In genomic region chr3:23356923-23357322, GRCh38 we compare ENCODE assay signal across 9 cellular contexts.
"Had no signal": no experiment of that assay in that cellular context is flagged by ENCODE, and none has a peak within 500 bp of the region (broad histone marks: within the 10 kb centered on the region; RNA-seq: fewer than 3 reads in every experiment).

No MANE protein-coding gene starts in this region.

- H3K9me3 Mint-ChIP-seq: HFFc6 had no signal

- ATAC-seq: GM23338, HCT116 had no signal

- H3K4me3 ChIP-seq: GM23248, GM23338, HAP-1 had no signal

- DNase-seq: GM23248, GOT3, H7, H9, HCEC 1CT, HFFc6 had no signal

- H3K4me1 Mint-ChIP-seq: GM23338, H9 had no signal

- H3K27ac Mint-ChIP-seq: GM23338, H9, HFFc6 had no signal

- H3K4me3 Mint-ChIP-seq: GM23338, H9, HFFc6 had no signal

- H3K9me3 ChIP-seq: HAP-1 had no signal

- H3K27ac ChIP-seq: GM23248 had no signal

- H3K36me3 ChIP-seq: HAP-1 had no signal

- H3K4me1 ChIP-seq: HAP-1 had no signal
